Comparison of ENCODE assay signal across 21 cellular contexts in genomic region chr1:2628933-2629626, GRCh38. TPM values are rescaled to one million over a fixed set of nuclear protein-coding genes. Genes with fewer than 3 reads are reported as not detected.
A peak's percentile ranks its signal among the peaks of the same experiment; 100 is the strongest.
DNase-seq lines count a peak whose midpoint lies in the region; ATAC-seq and TF ChIP-seq lines count a peak whose summit lies in the region.
"Had no signal": no experiment of that assay in that cellular context is flagged by ENCODE, and none has a peak within 500 bp of the region (broad histone marks: within the 10 kb centered on the region; RNA-seq: fewer than 3 reads in every experiment).

No MANE protein-coding gene starts in this region.

- POLR2A ChIA-PET in Caco-2 (lab: Charles Lee), result no interaction called here

- BruUV-seq in Caco-2 (replicated peaks; lab: Mats Ljungman, UMichigan), result no TSS peak

- H3K27me3 ChIP-seq in Caco-2 (replicated peaks; ENCODE audit: control insufficient read depth, insufficient read depth, low read length), result no peaks in the 10 kb centered on the region
- peaks cover 40% of the 10 kb centered on the region for H3K27me3 ChIP-seq in H7 (ENCODE audit: control insufficient read depth, insufficient read depth, low read length)
- peaks cover 50% of the 10 kb centered on the region for H3K27me3 ChIP-seq in endodermal cell (ENCODE audit: control insufficient read depth, insufficient read depth, low read length, poor library complexity, severe bottlenecking)
- H3K27me3 ChIP-seq in neural cell (ENCODE audit: insufficient read depth, low read depth, low read length), result peaks cover 31% of the 10 kb centered on the region

- H3K79me2 ChIP-seq in neural cell (replicated peaks; ENCODE audit: insufficient read depth, low read length), result no peaks in the 10 kb centered on the region

- H3K4me3 Mint-ChIP-seq in Caco-2 (ENCODE audit: unreplicated experiment), result no peak overlapping the region
- H3K4me3 Mint-ChIP-seq in endodermal cell, result peak overlapping the region; percentile 29

- H3K36me3 Mint-ChIP-seq in Caco-2 (ENCODE audit: insufficient read depth, unreplicated experiment) (peaks cover 5% of the 10 kb centered on the region), endodermal cell (ENCODE audit: low read depth) (no peaks in the 10 kb centered on the region)

- TF ChIP-seq RAD21 in neural cell (conservative IDR thresholded peaks at IDR 0.05), result no peak

- H3K4me1 Mint-ChIP-seq in Caco-2 (ENCODE audit: low read depth, unreplicated experiment) (no peaks in the 10 kb centered on the region), endodermal cell (no peaks in the 10 kb centered on the region)

- H3K9me2 ChIP-seq in neural cell (ENCODE audit: insufficient read depth, low read length), result no peaks in the 10 kb centered on the region

- TF ChIP-seq EP300 in neural cell (conservative IDR thresholded peaks at IDR 0.05; ENCODE audit: poor library complexity, severe bottlenecking), result no peak

- CTCF ChIA-PET in Caco-2 (lab: Charles Lee), result no interaction called here

- intact Hi-C loops in Caco-2 (cut with micrococcal nuclease; ENCODE audit: unreplicated experiment), result no loop called here

- H3K27ac Mint-ChIP-seq in Caco-2 (ENCODE audit: unreplicated experiment), result no peak overlapping the region
- H3K27ac Mint-ChIP-seq in endodermal cell, result no peak overlapping the region

- H3K27me3 Mint-ChIP-seq in Caco-2 (ENCODE audit: insufficient read depth, unreplicated experiment), result peaks cover 10% of the 10 kb centered on the region
- H3K27me3 Mint-ChIP-seq in endodermal cell (ENCODE audit: insufficient read depth), result peaks cover 89% of the 10 kb centered on the region

- no peak overlapping the region for H2AFZ ChIP-seq in neural cell (ENCODE audit: low read depth, low read length)
- H2AFZ ChIP-seq: GM23248 had no signal

- H3K4me2 ChIP-seq in neural cell (ENCODE audit: low read length), result no peak overlapping the region

- TF ChIP-seq CTCF in Caco-2 (IDR thresholded peaks at IDR 0.05; ENCODE audit: insufficient read depth in 1 of 2, low read depth in 1 of 2, low read length in 1 of 2, severe bottlenecking in 1 of 2, unreplicated experiment in 1 of 2), result no peak
- no peak for TF ChIP-seq CTCF in endodermal cell (conservative IDR thresholded peaks at IDR 0.05)
- TF ChIP-seq CTCF in neural cell (IDR thresholded peaks at IDR 0.05; ENCODE audit: poor library complexity, severe bottlenecking), result no peak

- H3K9me3 ChIP-seq in Caco-2 (no peaks in the 10 kb centered on the region), endodermal cell (ENCODE audit: control insufficient read depth, low read length) (peaks cover 7% of the 10 kb centered on the region), neural cell (ENCODE audit: low read length) (no peaks in the 10 kb centered on the region)
- H3K9me3 ChIP-seq: adrenal gland, sigmoid colon had no signal

- H3K27ac ChIP-seq in endodermal cell (ENCODE audit: low read depth, low read length), result no peak overlapping the region
- no peak overlapping the region for H3K27ac ChIP-seq in neural cell (ENCODE audit: low read length)
- H3K27ac ChIP-seq: adrenal gland, GM23248, sigmoid colon had no signal

- 2 to 34% methylated on average over 15 to 64 of the region's 64 CpGs for WGBS in endodermal cell (ENCODE audit: insufficient coverage in 1 of 2, insufficient read length in 1 of 2), 2 experiments

- no peaks in the 10 kb centered on the region for H4K20me1 ChIP-seq in neural cell (ENCODE audit: insufficient read depth)

- DNase-seq in Caco-2, result peak in 1 of 2 experiments; percentile 22
- DNase-seq in H7, result peak; percentile 86
- peak; percentile 70 for DNase-seq in endodermal cell
- DNase-seq in DMS114 treated with DMSO at 0.1 percent for 48 hours (lab: John Stamatoyannopoulos, UW; ENCODE audit: unreplicated experiment), result no peak
- DNase-seq in stimulated activated CD8-positive, alpha-beta memory T cell treated with anti-CD3 and anti-CD28 coated beads, Interleukin-4, amount 100 ng/mL, for 48 hours, result no peak
- DNase-seq: activated effector memory CD4-positive, alpha-beta T cell treated with Interleukin-2 at 50 U/mL for 16 hours; adrenal gland; AML-193; erythroblast; foreskin melanocyte; GM23248; NCI-H1105; NCI-H2081 treated with DMSO at 0.1 percent for 48 hours; NCI-H524 treated with DMSO at 0.1 percent for 48 hours; SIG-M5; sigmoid colon had no signal

- H3K4me1 ChIP-seq in Caco-2 (no peaks in the 10 kb centered on the region), endodermal cell (ENCODE audit: control insufficient read depth, insufficient read depth, low read length) (no peaks in the 10 kb centered on the region)

- H3F3A ChIP-seq in neural cell (ENCODE audit: insufficient read depth, low read length, poor library complexity, severe bottlenecking), result no peaks in the 10 kb centered on the region

- ATAC-seq in GM18867 (IDR thresholded peaks at IDR 0.05; ENCODE audit: unreplicated experiment), result no peak
- no peak for ATAC-seq in HG03159 (IDR thresholded peaks at IDR 0.05; ENCODE audit: unreplicated experiment)

- H3K36me3 ChIP-seq in Caco-2 (ENCODE audit: control insufficient read depth, insufficient read depth, low read length) (no peaks in the 10 kb centered on the region), H7 (replicated peaks; ENCODE audit: control insufficient read depth, insufficient read depth, low read length) (no peaks in the 10 kb centered on the region; the same call in 1 of the 2 replicates), endodermal cell (ENCODE audit: control insufficient read depth, insufficient read depth, low read length) (no peaks in the 10 kb centered on the region), neural cell (ENCODE audit: insufficient read depth, low read length) (no peaks in the 10 kb centered on the region)
- H3K36me3 ChIP-seq: adrenal gland, sigmoid colon had no signal

- H3K9ac ChIP-seq in endodermal cell (ENCODE audit: extremely low read depth, low read length, poor library complexity, severe bottlenecking) (no peak overlapping the region), neural cell (ENCODE audit: low read length) (peak overlapping the region; percentile 34)
- H3K9ac ChIP-seq: GM23248 had no signal

- H3K9me3 Mint-ChIP-seq in Caco-2 (ENCODE audit: unreplicated experiment) (no peaks in the 10 kb centered on the region), endodermal cell (no peaks in the 10 kb centered on the region)

- H3K4me3 ChIP-seq in Caco-2 (ENCODE audit: low read depth, low read length) (peak overlapping the region; percentile 25), H7 (ENCODE audit: insufficient read depth, low read depth, low read length) (peak overlapping the region; percentile 39), endodermal cell (ENCODE audit: low read length) (no peak overlapping the region), neural cell (ENCODE audit: low read length) (peak overlapping the region; percentile 63)
- H3K4me3 ChIP-seq: adrenal gland, GM23248, sigmoid colon had no signal

TF ChIP-seq in neural cell, 6 proteins besides CTCF, POLR2A, EP300 and RAD21:
- TF ChIP-seq REST (IDR thresholded peaks at IDR 0.05; ENCODE audit: borderline replicate concordance) (no peak), TAF1 (IDR thresholded peaks at IDR 0.05; ENCODE audit: low read depth) (no peak), EZH2 (IDR thresholded peaks at IDR 0.05; ENCODE audit: borderline replicate concordance, insufficient read depth, low read length, poor library complexity, severe bottlenecking) (no peak), POLR2AphosphoS5 (IDR thresholded peaks at IDR 0.05) (no peak), MXI1 (conservative IDR thresholded peaks at IDR 0.05; ENCODE audit: poor library complexity, severe bottlenecking) (no peak), SMC3 (conservative IDR thresholded peaks at IDR 0.05; ENCODE audit: poor library complexity) (no peak)

RNA-seq across cellular contexts. Expression of gene MMEL1, which starts 3.7 kb away (rescaled TPM):
- total RNA-seq in Caco-2 (2022) (not detected in 2 replicates), endodermal cell (under 1 TPM in 1 of 2 donors, not detected in 1; 0.42 TPM)
- total RNA-seq in H7 (2014; rRNA removed; shearing (Covaris generic)), result 1.3 and 3.0 TPM in 2 replicates
- polyA plus RNA-seq in endodermal cell (2013, experiment 1 of 2), result 3.1 TPM
- 0.79 TPM for polyA plus RNA-seq in endodermal cell (2013, experiment 2 of 2)
- polyA plus RNA-seq in neural cell, result 5.2 TPM in 1 of 2 replicates, not detected in the other
- not detected in 2 replicates for polyA minus RNA-seq in neural cell
- total RNA-seq: bronchial epithelial cell, GM23248, osteocyte had no signal
- polyA plus RNA-seq: GM23248 had no signal

RNA-seq across cellular contexts. Expression of gene PRXL2B, which starts 42.5 kb away (rescaled TPM):
- total RNA-seq in Caco-2 (2022), result 16.2 and 16.8 TPM in 2 replicates
- total RNA-seq in H7 (2014; rRNA removed; shearing (Covaris generic)), result 62.9 and 83.5 TPM in 2 replicates
- 10 to 100 TPM; 33.4 to 34.4 TPM for total RNA-seq in endodermal cell
- polyA plus RNA-seq in endodermal cell (2013, experiment 1 of 2), result 33.4 TPM
- polyA plus RNA-seq in endodermal cell (2013, experiment 2 of 2), result 29.0 TPM
- 29.0 and 35.9 TPM in 2 replicates for polyA plus RNA-seq in neural cell
- 19.2 and 26.8 TPM in 2 replicates for polyA minus RNA-seq in neural cell

Comparison
In these comparisons a context has a peak if more than half of its experiments do, and no peak if none do; other contexts are left out.
1. DNase-seq: peak in H7 (single experiment) and endodermal cell (single experiment); none in DMS114 treated with DMSO at 0.1 percent for 48 hours (single experiment) and stimulated activated CD8-positive, alpha-beta memory T cell treated with anti-CD3 and anti-CD28 coated beads, Interleukin-4, amount 100 ng/mL, for 48 hours (single experiment).